In genomic region chr9:109047259-109047658, GRCh38 we compare ENCODE assay signal across 24 cellular contexts.
"Had no signal": no experiment of that assay in that cellular context is flagged by ENCODE, and none has a peak within 500 bp of the region (broad histone marks: within the 10 kb centered on the region; RNA-seq: fewer than 3 reads in every experiment).

No MANE protein-coding gene starts in this region.

- H3K9me3 Mint-ChIP-seq: natural killer cell had no signal

- H3K9me3 ChIP-seq: gastrocnemius medialis, ovary, stomach, testis, tibial artery had no signal

- DNase-seq: cortex of kidney; foreskin fibroblast; gastrocnemius medialis; head of caudate nucleus; kidney; natural killer cell; occipital lobe; ovary; posterior cingulate gyrus; psoas muscle; right cardiac atrium; sigmoid colon; stimulated activated CD4-positive, alpha-beta T cell treated with anti-CD3 and anti-CD28 coated beads, Interleukin-2, amount 100 ng/mL, for 24 hours; stimulated activated CD4-positive, alpha-beta T cell treated with anti-CD3 and anti-CD28 coated beads, Interleukin-4, amount 100 ng/mL, for 24 hours; stimulated activated naive CD4-positive, alpha-beta T cell treated with Interleukin-2 at 50 U/mL for 16 hours; stomach; testis; tibial artery had no signal

- H3K4me1 ChIP-seq: gastrocnemius medialis, psoas muscle, sigmoid colon, stomach had no signal

- ATAC-seq: gastrocnemius medialis; left lobe of liver; natural killer cell; psoas muscle; right cardiac atrium; stimulated activated effector memory CD8-positive, alpha-beta T cell treated with anti-CD3 and anti-CD28 coated beads, Interleukin-12 subunit alpha, Interleukin-12 subunit beta, amount 100 ng/mL, for 72 hours had no signal

- FAIRE-seq: endothelial cell of umbilical vein, kidney had no signal

- H3K27me3 Mint-ChIP-seq: memory B cell, type B pancreatic cell had no signal

- H3K27ac ChIP-seq: gastrocnemius medialis, ovary, psoas muscle, sigmoid colon, stomach, testis, tibial artery had no signal

- H3K4me3 ChIP-seq: gastrocnemius medialis, lung, ovary, psoas muscle, sigmoid colon, stomach, testis, tibial artery had no signal

- H3K27ac Mint-ChIP-seq: memory B cell, natural killer cell, type B pancreatic cell had no signal

- H3K4me1 Mint-ChIP-seq: memory B cell; natural killer cell; stimulated activated effector memory CD8-positive, alpha-beta T cell treated with anti-CD3 and anti-CD28 coated beads, Interleukin-12 subunit alpha, Interleukin-12 subunit beta, amount 100 ng/mL, for 72 hours had no signal

- H3K4me3 Mint-ChIP-seq: memory B cell; stimulated activated effector memory CD8-positive, alpha-beta T cell treated with anti-CD3 and anti-CD28 coated beads, Interleukin-12 subunit alpha, Interleukin-12 subunit beta, amount 100 ng/mL, for 72 hours; type B pancreatic cell had no signal
